In the genomic region with DNA sequence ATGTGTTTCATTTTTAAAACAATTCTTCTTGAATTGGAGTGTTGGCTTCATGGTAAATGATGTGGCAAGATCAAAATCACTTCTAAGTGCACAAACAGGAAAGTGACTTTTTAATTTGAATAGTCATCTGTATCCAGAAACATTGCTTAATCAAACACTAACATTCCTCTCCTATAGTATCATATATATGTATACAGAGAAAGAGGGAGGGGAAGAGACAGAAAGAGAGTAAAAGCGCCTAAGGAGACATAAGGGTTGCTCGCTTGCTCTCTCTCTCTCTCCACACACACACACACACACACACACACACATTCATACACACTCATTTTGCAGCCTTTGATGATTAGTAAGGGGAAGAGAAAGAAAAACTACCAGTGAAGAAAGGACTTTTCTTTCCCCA, we compare ENCODE assay signal across 26 cellular contexts.
DNase-seq lines count a peak whose midpoint lies in the region; ATAC-seq and TF ChIP-seq lines count a peak whose summit lies in the region.
"Had no signal": no experiment of that assay in that cellular context is flagged by ENCODE, and none has a peak within 500 bp of the region (broad histone marks: within the 10 kb centered on the region; RNA-seq: fewer than 3 reads in every experiment).

No MANE protein-coding gene starts in this region.

- CTCF ChIA-PET in mammary epithelial cell (lab: Charles Lee; ENCODE audit: low non-redundant PET) = no interaction called here

- H3K4me3 ChIP-seq in mammary epithelial cell (replicated peaks in 1 of 3; ENCODE audit: insufficient read depth in 1 of 3, low read depth in 2 of 3, low read length in 3 of 3) = no peak overlapping the region
- no peak overlapping the region for H3K4me3 ChIP-seq in skeletal muscle cell (ENCODE audit: low read depth, low read length)
- no peak overlapping the region for H3K4me3 ChIP-seq in Karpas-422 (ENCODE audit: low read length)
- no peak overlapping the region for H3K4me3 ChIP-seq in mucosa of descending colon
- H3K4me3 ChIP-seq: heart left ventricle had no signal

- H3K9me3 ChIP-seq in mammary epithelial cell (replicated peaks; ENCODE audit: insufficient read depth, low read length) (no peaks in the 10 kb centered on the region), Karpas-422 (ENCODE audit: low read length) (peaks cover 3% of the 10 kb centered on the region; the same call in 1 of the 2 replicates), mucosa of descending colon (no peaks in the 10 kb centered on the region)
- H3K9me3 ChIP-seq: heart left ventricle had no signal

- no peak for ATAC-seq in mucosa of descending colon
- ATAC-seq: activated naive CD8-positive, alpha-beta T cell treated with anti-CD3 and anti-CD28 coated beads, Interleukin-2, amount 50 U/mL, for 24 hours; activated T-cell treated with anti-CD3 and anti-CD28 coated beads, Interleukin-2, amount 50 U/mL, for 72 hours; esophagus mucosa; heart left ventricle; left ventricle myocardium superior; right cardiac atrium; stimulated activated naive CD8-positive, alpha-beta T cell treated with anti-CD3 and anti-CD28 coated beads, Interleukin-15, amount 100 ng/mL, for 72 hours had no signal

- H4K20me1 ChIP-seq in mammary epithelial cell (ENCODE audit: insufficient read depth, low read length) (no peaks in the 10 kb centered on the region), Karpas-422 (ENCODE audit: insufficient read depth, low read depth, low read length) (no peaks in the 10 kb centered on the region)

- TF ChIP-seq CTCF in mammary epithelial cell (conservative IDR thresholded peaks at IDR 0.05 in 1 of 2, IDR thresholded peaks at IDR 0.05 in 1 of 2; ENCODE audit: extremely low read depth in 1 of 2, insufficient read depth in 1 of 2, low read depth in 1 of 2, low read length in 2 of 2) (no peak), mucosa of descending colon (IDR thresholded peaks at IDR 0.05) (no peak)

- 72% methylated on average over 2 of the region's 2 CpGs for WGBS in mammary epithelial cell (ENCODE audit: low coverage, missing lambda C conversion rate)

- H3K36me3 ChIP-seq in mammary epithelial cell (ENCODE audit: insufficient read depth, low read length) (no peaks in the 10 kb centered on the region), Karpas-422 (ENCODE audit: insufficient read depth, low read length) (no peaks in the 10 kb centered on the region), mucosa of descending colon (ENCODE audit: low read depth) (no peaks in the 10 kb centered on the region)
- H3K36me3 ChIP-seq: heart left ventricle had no signal

- no TSS peak for BruUV-seq in mammary epithelial cell (replicated peaks; lab: Mats Ljungman, UMichigan)

- H3K9me2 ChIP-seq in Karpas-422 (replicated peaks; ENCODE audit: insufficient read depth, low read length) = no peaks in the 10 kb centered on the region

- H3K4me1 ChIP-seq in mammary epithelial cell (ENCODE audit: insufficient read depth, low read length) = peaks cover 8% of the 10 kb centered on the region
- no peaks in the 10 kb centered on the region for H3K4me1 ChIP-seq in Karpas-422 (ENCODE audit: low read length)
- no peaks in the 10 kb centered on the region for H3K4me1 ChIP-seq in mucosa of descending colon (ENCODE audit: low read depth)
- H3K4me1 ChIP-seq: heart left ventricle had no signal

- no peaks in the 10 kb centered on the region for H3K79me2 ChIP-seq in mammary epithelial cell (ENCODE audit: insufficient read depth, low read length)
- no peaks in the 10 kb centered on the region for H3K79me2 ChIP-seq in Karpas-422 (ENCODE audit: low read length)

- DNase-seq in SIG-M5 treated with dmso at 0.1 percent for 504 hours (lab: John Stamatoyannopoulos, UW; ENCODE audit: unreplicated experiment) = peak; percentile 47
- DNase-seq in SIG-M5 (lab: John Stamatoyannopoulos, UW) = no peak
- peak; percentile 48 for DNase-seq in NCI-H69 (lab: John Stamatoyannopoulos, UW)
- peak; percentile 74 for DNase-seq in mammary epithelial cell
- DNase-seq in skeletal muscle cell (ENCODE audit: low read depth) = peak; percentile 44
- DNase-seq in Karpas-422 = no peak
- DNase-seq in mucosa of descending colon = no peak
- DNase-seq in substantia nigra (lab: John Stamatoyannopoulos, UW) = no peak
- DNase-seq: activated CD4-positive, alpha-beta memory T cell treated with anti-CD3 and anti-CD28 coated beads for 36 hours; activated CD4-positive, alpha-beta T cell treated with anti-CD3 and anti-CD28 coated beads for 1 hour; activated naive CD8-positive, alpha-beta T cell treated with anti-CD3 and anti-CD28 coated beads, Interleukin-2, amount 50 U/mL, for 24 hours; activated T-cell treated with anti-CD3 and anti-CD28 coated beads, Interleukin-2, amount 50 U/mL, for 72 hours; CD4-positive, CD25-positive, alpha-beta regulatory T cell; foreskin melanocyte; H9; heart left ventricle; kidney; left ventricle myocardium superior; naive B cell; NCI-H1092; NCI-H1694 treated with DMSO at 0.1 percent for 48 hours; NCI-H524 treated with DMSO at 0.1 percent for 48 hours; right cardiac atrium; stimulated activated naive CD8-positive, alpha-beta T cell treated with anti-CD3 and anti-CD28 coated beads, Interleukin-15, amount 100 ng/mL, for 72 hours had no signal

- in situ Hi-C loops in mammary epithelial cell (cut with MboI; ENCODE audit: low sequenced_read_pairs in 2 of 2) = no loop called here

- intact Hi-C loops in mammary epithelial cell (cut with micrococcal nuclease) = no loop called here
- intact Hi-C loops in mucosa of descending colon (cut with DNase I, micrococcal nuclease) = no loop called here

- peak overlapping the region; percentile 41 for H2AFZ ChIP-seq in mammary epithelial cell (ENCODE audit: low read depth, low read length)
- no peak overlapping the region for H2AFZ ChIP-seq in Karpas-422 (ENCODE audit: low read length)

- dilution Hi-C loops in mammary epithelial cell (cut with HindIII; ENCODE audit: low sequenced_read_pairs) = no loop called here

- H3K4me2 ChIP-seq in mammary epithelial cell (ENCODE audit: insufficient read depth, low read depth, low read length) (peak overlapping the region; percentile 20), Karpas-422 (ENCODE audit: low read depth, low read length, poor library complexity, severe bottlenecking) (no peak overlapping the region)

- no peaks in the 10 kb centered on the region for H3K27me3 ChIP-seq in mammary epithelial cell (ENCODE audit: insufficient read depth, low read length)
- no peaks in the 10 kb centered on the region for H3K27me3 ChIP-seq in Karpas-422 (ENCODE audit: low read length)
- H3K27me3 ChIP-seq: heart left ventricle had no signal

- H3K9ac ChIP-seq in mammary epithelial cell (ENCODE audit: insufficient read depth, low read length) (no peak overlapping the region), Karpas-422 (ENCODE audit: low read length) (no peak overlapping the region)

- no peak overlapping the region for H3K27ac ChIP-seq in mammary epithelial cell (ENCODE audit: insufficient read depth, low read depth, low read length)
- no peak overlapping the region for H3K27ac ChIP-seq in Karpas-422 (ENCODE audit: low read length)
- no peak overlapping the region for H3K27ac ChIP-seq in substantia nigra (ENCODE audit: low read depth, low read length, poor library complexity, severe bottlenecking)
- H3K27ac ChIP-seq: heart left ventricle, HL-60 had no signal

Comparison
In these comparisons a context has a peak if more than half of its experiments do, and no peak if none do; other contexts are left out.
1. DNase-seq: peak in SIG-M5 treated with dmso at 0.1 percent for 504 hours (single experiment), NCI-H69 (single experiment), mammary epithelial cell (single experiment) and skeletal muscle cell (single experiment); none in SIG-M5 (single experiment), Karpas-422 (single experiment), mucosa of descending colon (0 of 3) and substantia nigra (0 of 49).